ENCODE assay signal across 8 cellular contexts in the genomic region with DNA sequence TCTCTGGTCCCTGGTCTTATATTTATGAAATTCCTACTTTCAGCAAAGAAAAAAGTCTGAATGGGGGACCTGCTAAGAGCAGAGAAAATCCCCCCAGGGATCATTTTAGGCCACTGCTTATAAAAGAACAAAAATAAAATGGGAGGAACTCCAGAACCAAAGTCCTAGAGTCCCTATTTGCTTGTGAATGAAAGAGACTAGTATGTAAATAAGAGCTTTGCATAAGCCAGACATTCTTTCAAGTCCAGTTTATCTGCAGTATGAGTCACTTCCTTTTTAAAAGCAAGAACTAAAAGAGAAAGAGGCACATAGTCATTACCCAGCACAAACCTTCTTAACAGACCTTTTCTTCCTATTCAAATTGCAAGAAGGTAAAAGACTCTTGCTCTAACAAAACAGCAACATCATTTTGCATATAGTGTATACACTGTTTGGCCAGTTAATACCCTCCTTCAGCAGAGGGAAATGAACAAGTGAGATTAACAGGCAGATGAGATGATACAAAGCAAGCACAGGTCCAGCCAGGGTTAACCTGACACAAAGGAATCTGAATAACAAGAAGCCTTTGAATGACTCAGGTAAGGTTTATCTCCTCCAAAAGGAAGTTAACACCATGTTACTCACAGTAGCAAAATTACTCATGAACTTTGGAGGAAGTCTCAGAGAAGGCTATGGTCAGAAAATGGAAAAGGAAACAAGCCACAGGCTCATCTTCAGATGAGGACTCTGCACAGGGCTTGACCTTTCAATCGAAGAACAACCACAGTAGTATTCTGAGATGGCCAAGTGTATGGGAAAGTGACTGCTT.
DNase-seq lines count a peak whose midpoint lies in the region; ATAC-seq, FAIRE-seq and TF ChIP-seq lines count a peak whose summit lies in the region.

No MANE protein-coding gene starts in this region.

- no peaks in the 10 kb centered on the region for H3K27me3 Mint-ChIP-seq in activated CD4-positive, alpha-beta T cell treated with anti-CD3 and anti-CD28 coated beads for 36 hours
- H3K27me3 Mint-ChIP-seq in activated CD8-positive, alpha-beta T cell treated with anti-CD3 and anti-CD28 coated beads for 36 hours = no peaks in the 10 kb centered on the region

- H3K4me1 Mint-ChIP-seq in activated CD4-positive, alpha-beta T cell treated with anti-CD3 and anti-CD28 coated beads for 36 hours = peaks cover 31% of the 10 kb centered on the region
- peaks cover 32% of the 10 kb centered on the region for H3K4me1 Mint-ChIP-seq in activated CD8-positive, alpha-beta T cell treated with anti-CD3 and anti-CD28 coated beads for 36 hours (ENCODE audit: low read depth)

- peak overlapping the region; percentile 37 for H3K4me3 Mint-ChIP-seq in activated CD4-positive, alpha-beta T cell treated with anti-CD3 and anti-CD28 coated beads for 36 hours
- H3K4me3 Mint-ChIP-seq in activated CD8-positive, alpha-beta T cell treated with anti-CD3 and anti-CD28 coated beads for 36 hours = peak overlapping the region; percentile 55

- H3K9me3 Mint-ChIP-seq in activated CD4-positive, alpha-beta T cell treated with anti-CD3 and anti-CD28 coated beads for 36 hours (ENCODE audit: low read depth) = peaks cover 2% of the 10 kb centered on the region
- peaks cover 1% of the 10 kb centered on the region for H3K9me3 Mint-ChIP-seq in activated CD8-positive, alpha-beta T cell treated with anti-CD3 and anti-CD28 coated beads for 36 hours

- CTCF ChIA-PET in activated CD4-positive, alpha-beta T cell treated with anti-CD3 and anti-CD28 coated beads for 36 hours (lab: Charles Lee) = interaction anchor here (0.6 to 2.1 kb wide), 4 partner anchors 9 to 87 kb away, joined by 3 to 8 read pairs (median 4); partner anchors contain the start of gene PHLDA1
- CTCF ChIA-PET in activated CD8-positive, alpha-beta T cell treated with anti-CD3 and anti-CD28 coated beads for 36 hours (lab: Charles Lee) = interaction anchor here (0.7 to 2.6 kb wide), 8 partner anchors 9 to 161 kb away, joined by 3 to 17 read pairs (median 3); partner anchors contain the start of gene PHLDA1

- H3K27ac Mint-ChIP-seq in activated CD4-positive, alpha-beta T cell treated with anti-CD3 and anti-CD28 coated beads for 36 hours = peak overlapping the region; percentile 90
- H3K27ac Mint-ChIP-seq in activated CD8-positive, alpha-beta T cell treated with anti-CD3 and anti-CD28 coated beads for 36 hours = peak overlapping the region; percentile 96

- POLR2A ChIA-PET in activated CD4-positive, alpha-beta T cell treated with anti-CD3 and anti-CD28 coated beads for 36 hours (lab: Charles Lee) = interaction anchor here (0.6 to 2.4 kb wide), 5 partner anchors 10 to 87 kb away, joined by 3 to 8 read pairs (median 6); partner anchors contain the start of gene PHLDA1
- POLR2A ChIA-PET in activated CD8-positive, alpha-beta T cell treated with anti-CD3 and anti-CD28 coated beads for 36 hours (lab: Charles Lee) = interaction anchor here (0.8 to 5.5 kb wide), 8 partner anchors 10 to 87 kb away, joined by 3 to 25 read pairs (median 6); partner anchors contain the start of gene PHLDA1

- DNase-seq in activated CD4-positive, alpha-beta T cell treated with anti-CD3 and anti-CD28 coated beads for 36 hours = peak; percentile 42
- no peak for DNase-seq in activated CD4-positive, alpha-beta T cell treated with anti-CD3 and anti-CD28 coated beads for 1 hour
- DNase-seq in H54 (ENCODE audit: insufficient read length, low spot score) (no peak), KG1 (lab: John Stamatoyannopoulos, UW) (peak; percentile 47), left ventricle myocardium inferior (no peak), DMS79 (lab: John Stamatoyannopoulos, UW) (no peak)
- peak; percentile 42 for DNase-seq in activated CD8-positive, alpha-beta T cell treated with anti-CD3 and anti-CD28 coated beads for 36 hours
- DNase-seq in stimulated activated CD4-positive, alpha-beta T cell treated with anti-CD3 and anti-CD28 coated beads, Interleukin-1b, Interleukin-23, amount 100 ng/mL, for 48 hours = peak; percentile 23

- intact Hi-C loops in activated CD4-positive, alpha-beta T cell treated with anti-CD3 and anti-CD28 coated beads for 36 hours (cut with DNase I, micrococcal nuclease) = loop anchor here (1.0 to 2.0 kb wide), 10 partner anchors 10 to 404 kb away; partner anchors contain the start of genes PHLDA1 (in 2 of the 2) and BBS10 (in 1 of the 2)
- intact Hi-C loops in activated CD8-positive, alpha-beta T cell treated with anti-CD3 and anti-CD28 coated beads for 36 hours (cut with micrococcal nuclease) = loop anchor here (1.0 to 2.0 kb wide), 3 partner anchors 32 to 76 kb away; no protein-coding TSS in a partner anchor
- intact Hi-C loops in left ventricle myocardium inferior (cut with micrococcal nuclease) = no loop called here

- H3K36me3 Mint-ChIP-seq in activated CD4-positive, alpha-beta T cell treated with anti-CD3 and anti-CD28 coated beads for 36 hours (ENCODE audit: low read depth) = no peaks in the 10 kb centered on the region
- H3K36me3 Mint-ChIP-seq in activated CD8-positive, alpha-beta T cell treated with anti-CD3 and anti-CD28 coated beads for 36 hours (ENCODE audit: low read depth) = no peaks in the 10 kb centered on the region

- H3K27me3 ChIP-seq in left ventricle myocardium inferior (ENCODE audit: low read depth) = no peaks in the 10 kb centered on the region

- no peaks in the 10 kb centered on the region for H3K9me3 ChIP-seq in left ventricle myocardium inferior (replicated peaks)

- H3K4me1 ChIP-seq in left ventricle myocardium inferior = peaks cover 14% of the 10 kb centered on the region

- FAIRE-seq in H54 (lab: Jason Lieb, UNC) = peak; percentile 97

- peak; percentile 92 for ATAC-seq in activated CD4-positive, alpha-beta T cell treated with anti-CD3 and anti-CD28 coated beads for 36 hours
- ATAC-seq in activated CD8-positive, alpha-beta T cell treated with anti-CD3 and anti-CD28 coated beads for 36 hours = peak; percentile 88

- TF ChIP-seq POLR2A in H54 (IDR thresholded peaks at IDR 0.05; ENCODE audit: low read depth, low read length) = no peak

- H3K36me3 ChIP-seq in left ventricle myocardium inferior = no peaks in the 10 kb centered on the region

- H3K27ac ChIP-seq in left ventricle myocardium inferior (replicated peaks) = peak overlapping the region; percentile 53

- H3K4me3 ChIP-seq in left ventricle myocardium inferior = no peak overlapping the region

- TF ChIP-seq CTCF in activated CD8-positive, alpha-beta T cell treated with anti-CD3 and anti-CD28 coated beads for 36 hours (IDR thresholded peaks at IDR 0.05) = no peak
- no peak for TF ChIP-seq CTCF in left ventricle myocardium inferior (IDR thresholded peaks at IDR 0.05; ENCODE audit: borderline replicate concordance)

Comparison
In these comparisons a context has a peak if more than half of its experiments do, and no peak if none do; other contexts are left out.
1. DNase-seq: peak in activated CD4-positive, alpha-beta T cell treated with anti-CD3 and anti-CD28 coated beads for 36 hours (single experiment), KG1 (single experiment), activated CD8-positive, alpha-beta T cell treated with anti-CD3 and anti-CD28 coated beads for 36 hours (single experiment) and stimulated activated CD4-positive, alpha-beta T cell treated with anti-CD3 and anti-CD28 coated beads, Interleukin-1b, Interleukin-23, amount 100 ng/mL, for 48 hours (single experiment); none in activated CD4-positive, alpha-beta T cell treated with anti-CD3 and anti-CD28 coated beads for 1 hour (single experiment), H54 (single experiment), left ventricle myocardium inferior (single experiment) and DMS79 (single experiment).